Comparison of ENCODE assay signal across 1 cellular context in the genomic region with DNA sequence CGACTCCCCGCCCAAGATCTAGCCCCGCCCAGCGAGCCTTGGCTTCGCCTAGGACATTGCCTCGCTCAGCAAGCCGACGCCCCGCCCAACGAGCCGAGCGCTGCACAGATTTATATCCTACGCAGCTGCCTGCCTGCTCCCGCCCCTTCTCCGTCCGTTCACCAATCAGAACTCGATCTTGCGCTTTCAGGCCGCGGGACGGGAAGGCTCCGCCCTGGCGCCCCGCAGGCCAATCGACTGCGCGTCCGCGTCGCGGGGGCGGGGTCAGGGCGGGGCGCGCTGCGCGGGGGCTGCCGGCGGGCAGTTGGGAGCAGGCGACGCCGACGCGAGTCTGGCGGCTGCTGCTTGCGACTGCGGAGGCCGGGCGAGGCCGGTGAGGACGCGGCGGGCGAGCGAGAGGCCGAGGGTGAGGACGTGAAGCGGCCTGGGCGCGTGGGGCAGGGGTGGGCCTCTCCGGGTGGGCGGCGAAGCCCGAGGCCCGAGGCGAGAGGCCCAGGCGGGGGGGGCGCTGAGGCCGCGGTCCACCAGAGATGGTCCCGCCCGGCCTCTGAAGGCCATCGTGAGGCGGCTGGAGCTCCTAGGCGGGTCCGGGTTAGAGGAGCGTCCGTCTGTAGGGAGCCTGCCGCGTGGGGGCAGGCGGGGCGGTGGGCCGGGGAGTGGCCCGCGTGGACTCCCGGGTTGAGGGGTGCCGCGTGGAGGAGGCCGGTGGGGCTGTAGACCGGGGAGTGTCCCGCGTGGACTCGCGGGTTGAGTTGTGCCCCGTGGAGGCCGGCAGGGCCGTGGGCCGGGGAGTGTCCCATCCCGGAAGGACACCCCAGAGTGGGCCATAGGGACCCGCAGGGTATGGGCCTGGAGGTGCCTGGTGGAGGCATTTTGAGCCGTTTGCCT.
TF ChIP-seq lines count a peak whose summit lies in the region.

A gene with protein sequence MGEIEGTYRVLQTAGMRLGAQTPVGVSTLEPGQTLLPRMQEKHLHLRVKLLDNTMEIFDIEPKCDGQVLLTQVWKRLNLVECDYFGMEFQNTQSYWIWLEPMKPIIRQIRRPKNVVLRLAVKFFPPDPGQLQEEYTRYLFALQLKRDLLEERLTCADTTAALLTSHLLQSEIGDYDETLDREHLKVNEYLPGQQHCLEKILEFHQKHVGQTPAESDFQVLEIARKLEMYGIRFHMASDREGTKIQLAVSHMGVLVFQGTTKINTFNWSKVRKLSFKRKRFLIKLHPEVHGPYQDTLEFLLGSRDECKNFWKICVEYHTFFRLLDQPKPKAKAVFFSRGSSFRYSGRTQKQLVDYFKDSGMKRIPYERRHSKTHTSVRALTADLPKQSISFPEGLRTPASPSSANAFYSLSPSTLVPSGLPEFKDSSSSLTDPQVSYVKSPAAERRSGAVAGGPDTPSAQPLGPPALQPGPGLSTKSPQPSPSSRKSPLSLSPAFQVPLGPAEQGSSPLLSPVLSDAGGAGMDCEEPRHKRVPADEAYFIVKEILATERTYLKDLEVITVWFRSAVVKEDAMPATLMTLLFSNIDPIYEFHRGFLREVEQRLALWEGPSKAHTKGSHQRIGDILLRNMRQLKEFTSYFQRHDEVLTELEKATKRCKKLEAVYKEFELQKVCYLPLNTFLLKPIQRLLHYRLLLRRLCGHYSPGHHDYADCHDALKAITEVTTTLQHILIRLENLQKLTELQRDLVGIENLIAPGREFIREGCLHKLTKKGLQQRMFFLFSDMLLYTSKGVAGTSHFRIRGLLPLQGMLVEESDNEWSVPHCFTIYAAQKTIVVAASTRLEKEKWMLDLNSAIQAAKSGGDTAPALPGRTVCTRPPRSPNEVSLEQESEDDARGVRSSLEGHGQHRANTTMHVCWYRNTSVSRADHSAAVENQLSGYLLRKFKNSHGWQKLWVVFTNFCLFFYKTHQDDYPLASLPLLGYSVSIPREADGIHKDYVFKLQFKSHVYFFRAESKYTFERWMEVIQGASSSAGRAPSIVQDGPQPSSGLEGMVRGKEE (plus strand): TSS at position 303 of the 888 bp plus-strand sequence. CDS start 16,823 bp downstream, outside the sequence.

TF ChIP-seq in HepG2, 621 proteins besides CTCF, POLR2A, EP300 and RAD21 (continued from another document and continues in another):
- TF ChIP-seq CERS6 (CRISPR knock-in tag; IDR thresholded peaks at IDR 0.05) = no peak
- TF ChIP-seq MATR3 (CRISPR knock-in tag; IDR thresholded peaks at IDR 0.05) = no peak
- TF ChIP-seq MAF1 (CRISPR knock-in tag; IDR thresholded peaks at IDR 0.05; ENCODE audit: borderline replicate concordance) = no peak
- TF ChIP-seq ZSCAN30 (CRISPR knock-in tag; IDR thresholded peaks at IDR 0.05) = no peak
- 0 out of 2 replicates have a peak, but pooled peaks have one; percentile 46 for TF ChIP-seq ZNF580 (CRISPR knock-in tag; IDR thresholded peaks at IDR 0.05; ENCODE audit: borderline replicate concordance, low read depth)
- 0 out of 2 replicates have a peak, but pooled peaks have one; percentile 34 for TF ChIP-seq ZC3H13 (CRISPR knock-in tag; IDR thresholded peaks at IDR 0.05)
- no peak for TF ChIP-seq TBL1XR1 (IDR thresholded peaks at IDR 0.05; ENCODE audit: borderline replicate concordance, low read length, partially characterized antibody)
- no peak for TF ChIP-seq TRAFD1 (CRISPR knock-in tag; IDR thresholded peaks at IDR 0.05; ENCODE audit: borderline replicate concordance)
- TF ChIP-seq REST (IDR thresholded peaks at IDR 0.05; ENCODE audit: borderline replicate concordance in 1 of 2, low read depth in 1 of 2, low read length in 2 of 2) = peak in 1 of 2 experiments; percentile 77; a peak in 1 of 4 replicates
- TF ChIP-seq LCORL (IDR thresholded peaks at IDR 0.05) = no peak
- no peak for TF ChIP-seq LCORL (CRISPR knock-in tag; IDR thresholded peaks at IDR 0.05)
- TF ChIP-seq, protein P1, sequence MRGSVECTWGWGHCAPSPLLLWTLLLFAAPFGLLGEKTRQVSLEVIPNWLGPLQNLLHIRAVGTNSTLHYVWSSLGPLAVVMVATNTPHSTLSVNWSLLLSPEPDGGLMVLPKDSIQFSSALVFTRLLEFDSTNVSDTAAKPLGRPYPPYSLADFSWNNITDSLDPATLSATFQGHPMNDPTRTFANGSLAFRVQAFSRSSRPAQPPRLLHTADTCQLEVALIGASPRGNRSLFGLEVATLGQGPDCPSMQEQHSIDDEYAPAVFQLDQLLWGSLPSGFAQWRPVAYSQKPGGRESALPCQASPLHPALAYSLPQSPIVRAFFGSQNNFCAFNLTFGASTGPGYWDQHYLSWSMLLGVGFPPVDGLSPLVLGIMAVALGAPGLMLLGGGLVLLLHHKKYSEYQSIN (CRISPR knock-in tag; IDR thresholded peaks at IDR 0.05; ENCODE audit: borderline replicate concordance) = no peak
- TF ChIP-seq NR0B2 (CRISPR knock-in tag; IDR thresholded peaks at IDR 0.05) = no peak
- TF ChIP-seq ZNF550 (CRISPR knock-in tag; IDR thresholded peaks at IDR 0.05; ENCODE audit: borderline replicate concordance) = 0 out of 2 replicates have a peak, but pooled peaks have one; percentile 73
- TF ChIP-seq, protein P2, sequence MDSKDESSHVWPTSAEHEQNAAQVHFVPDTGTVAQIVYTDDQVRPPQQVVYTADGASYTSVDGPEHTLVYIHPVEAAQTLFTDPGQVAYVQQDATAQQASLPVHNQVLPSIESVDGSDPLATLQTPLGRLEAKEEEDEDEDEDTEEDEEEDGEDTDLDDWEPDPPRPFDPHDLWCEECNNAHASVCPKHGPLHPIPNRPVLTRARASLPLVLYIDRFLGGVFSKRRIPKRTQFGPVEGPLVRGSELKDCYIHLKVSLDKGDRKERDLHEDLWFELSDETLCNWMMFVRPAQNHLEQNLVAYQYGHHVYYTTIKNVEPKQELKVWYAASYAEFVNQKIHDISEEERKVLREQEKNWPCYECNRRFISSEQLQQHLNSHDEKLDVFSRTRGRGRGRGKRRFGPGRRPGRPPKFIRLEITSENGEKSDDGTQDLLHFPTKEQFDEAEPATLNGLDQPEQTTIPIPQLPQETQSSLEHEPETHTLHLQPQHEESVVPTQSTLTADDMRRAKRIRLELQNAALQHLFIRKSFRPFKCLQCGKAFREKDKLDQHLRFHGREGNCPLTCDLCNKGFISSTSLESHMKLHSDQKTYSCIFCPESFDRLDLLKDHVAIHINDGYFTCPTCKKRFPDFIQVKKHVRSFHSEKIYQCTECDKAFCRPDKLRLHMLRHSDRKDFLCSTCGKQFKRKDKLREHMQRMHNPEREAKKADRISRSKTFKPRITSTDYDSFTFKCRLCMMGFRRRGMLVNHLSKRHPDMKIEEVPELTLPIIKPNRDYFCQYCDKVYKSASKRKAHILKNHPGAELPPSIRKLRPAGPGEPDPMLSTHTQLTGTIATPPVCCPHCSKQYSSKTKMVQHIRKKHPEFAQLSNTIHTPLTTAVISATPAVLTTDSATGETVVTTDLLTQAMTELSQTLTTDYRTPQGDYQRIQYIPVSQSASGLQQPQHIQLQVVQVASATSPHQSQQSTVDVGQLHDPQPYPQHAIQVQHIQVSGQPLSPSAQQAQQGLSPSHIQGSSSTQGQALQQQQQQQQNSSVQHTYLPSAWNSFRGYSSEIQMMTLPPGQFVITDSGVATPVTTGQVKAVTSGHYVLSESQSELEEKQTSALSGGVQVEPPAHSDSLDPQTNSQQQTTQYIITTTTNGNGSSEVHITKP (CRISPR knock-in tag; IDR thresholded peaks at IDR 0.05; ENCODE audit: low read depth) = 0 out of 2 replicates have a peak, but pooled peaks have one; percentile 68
- peak; percentile 43; the same call in 1 of the 2 replicates for TF ChIP-seq KMT2B (CRISPR knock-in tag; IDR thresholded peaks at IDR 0.05)
- TF ChIP-seq ZBTB25 (CRISPR knock-in tag; IDR thresholded peaks at IDR 0.05) = no peak; the same call in 1 of the 2 replicates
- TF ChIP-seq ZNF280B (CRISPR knock-in tag; IDR thresholded peaks at IDR 0.05; ENCODE audit: borderline replicate concordance) = no peak; the same call in 1 of the 2 replicates
- no peak for TF ChIP-seq ZNF75D (CRISPR knock-in tag; IDR thresholded peaks at IDR 0.05; ENCODE audit: borderline replicate concordance)
- TF ChIP-seq NFIC (IDR thresholded peaks at IDR 0.05; ENCODE audit: low read length) = no peak
- peak; percentile 87 for TF ChIP-seq SP2 (CRISPR knock-in tag; IDR thresholded peaks at IDR 0.05)
- TF ChIP-seq TBX2 (CRISPR knock-in tag; IDR thresholded peaks at IDR 0.05; ENCODE audit: borderline replicate concordance) = peak; percentile 57; the same call in 1 of the 2 replicates
- peak; percentile 74 for TF ChIP-seq SPEN (CRISPR knock-in tag; IDR thresholded peaks at IDR 0.05; ENCODE audit: low read depth)
- no peak for TF ChIP-seq NCOA1 (CRISPR knock-in tag; IDR thresholded peaks at IDR 0.05)
- no peak for TF ChIP-seq ZNF768 (CRISPR knock-in tag; IDR thresholded peaks at IDR 0.05)
- no peak for TF ChIP-seq SNRNP70 (IDR thresholded peaks at IDR 0.05; ENCODE audit: low read depth, low read length)
- TF ChIP-seq STAG1 (CRISPR knock-in tag; IDR thresholded peaks at IDR 0.05) = no peak; the same call in none of the 2 replicates
- no peak for TF ChIP-seq ZNF7 (CRISPR knock-in tag; IDR thresholded peaks at IDR 0.05)
- TF ChIP-seq, protein P3, sequence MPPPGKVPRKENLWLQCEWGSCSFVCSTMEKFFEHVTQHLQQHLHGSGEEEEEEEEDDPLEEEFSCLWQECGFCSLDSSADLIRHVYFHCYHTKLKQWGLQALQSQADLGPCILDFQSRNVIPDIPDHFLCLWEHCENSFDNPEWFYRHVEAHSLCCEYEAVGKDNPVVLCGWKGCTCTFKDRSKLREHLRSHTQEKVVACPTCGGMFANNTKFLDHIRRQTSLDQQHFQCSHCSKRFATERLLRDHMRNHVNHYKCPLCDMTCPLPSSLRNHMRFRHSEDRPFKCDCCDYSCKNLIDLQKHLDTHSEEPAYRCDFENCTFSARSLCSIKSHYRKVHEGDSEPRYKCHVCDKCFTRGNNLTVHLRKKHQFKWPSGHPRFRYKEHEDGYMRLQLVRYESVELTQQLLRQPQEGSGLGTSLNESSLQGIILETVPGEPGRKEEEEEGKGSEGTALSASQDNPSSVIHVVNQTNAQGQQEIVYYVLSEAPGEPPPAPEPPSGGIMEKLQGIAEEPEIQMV (CRISPR knock-in tag; IDR thresholded peaks at IDR 0.05; ENCODE audit: low read depth) = peak; percentile 75; the same call in 1 of the 2 replicates
